Comparison of ENCODE assay signal across 8 cellular contexts in genomic region chr17:1627987-1628855, GRCh38. TPM values are rescaled to one million over a fixed set of nuclear protein-coding genes. Genes with fewer than 3 reads are reported as not detected.
DNase-seq lines count a peak whose midpoint lies in the region; ATAC-seq and TF ChIP-seq lines count a peak whose summit lies in the region.

Gene SLC43A2 (minus strand): TSS chr17:1628834. CDS start chr17:1627874, 960 bp downstream.

- CTCF ChIA-PET in activated CD4-positive, alpha-beta T cell treated with anti-CD3 and anti-CD28 coated beads for 36 hours (lab: Charles Lee): interaction anchor here (0.7 to 2.3 kb wide), 3 partner anchors 21 to 576 kb away, joined by 3 to 36 read pairs (median 3); no protein-coding TSS in a partner anchor

- H3K27me3 Mint-ChIP-seq in activated CD4-positive, alpha-beta T cell treated with anti-CD3 and anti-CD28 coated beads for 36 hours: peaks cover 12% of the 10 kb centered on the region

- H3K9ac ChIP-seq in colonic mucosa (ENCODE audit: low read depth in 2 of 2, low read length in 2 of 2): peak within 1 kb of the TSS; percentile 85 to 87

- no peaks in the 10 kb centered on the region for H3K9me3 Mint-ChIP-seq in activated CD4-positive, alpha-beta T cell treated with anti-CD3 and anti-CD28 coated beads for 36 hours (ENCODE audit: low read depth)

- H3K4me1 Mint-ChIP-seq in activated CD4-positive, alpha-beta T cell treated with anti-CD3 and anti-CD28 coated beads for 36 hours: peaks cover 7% of the 10 kb centered on the region

- no peak for TF ChIP-seq CTCF in colonic mucosa (IDR thresholded peaks at IDR 0.05)

- H3K4me1 ChIP-seq in colonic mucosa: peaks cover 4% of the 10 kb centered on the region

- peak within 1 kb of the TSS; percentile 85 for H3K4me3 ChIP-seq in colonic mucosa

- intact Hi-C loops in activated CD4-positive, alpha-beta T cell treated with anti-CD3 and anti-CD28 coated beads for 36 hours (cut with DNase I, micrococcal nuclease): loop anchor here (1.0 to 5.0 kb wide), 10 partner anchors 16 to 521 kb away; partner anchors contain the start of genes CRK (in 1 of the 2), INPP5K (in 1 of the 2), PITPNA (in 1 of the 2) and PRPF8 (in 1 of the 2)
- intact Hi-C loops in colonic mucosa (cut with DNase I): no loop called here

- H3K27ac ChIP-seq in colonic mucosa: peak within 1 kb of the TSS; percentile 94

- peak within 1 kb of the TSS; percentile 56 for H3K27ac Mint-ChIP-seq in activated CD4-positive, alpha-beta T cell treated with anti-CD3 and anti-CD28 coated beads for 36 hours

- no peaks in the 10 kb centered on the region for H3K9me3 ChIP-seq in colonic mucosa

- H3K27me3 ChIP-seq in colonic mucosa: no peaks in the 10 kb centered on the region

- no peaks in the 10 kb centered on the region for H3K36me3 Mint-ChIP-seq in activated CD4-positive, alpha-beta T cell treated with anti-CD3 and anti-CD28 coated beads for 36 hours (ENCODE audit: low read depth)

- POLR2A ChIA-PET in activated CD4-positive, alpha-beta T cell treated with anti-CD3 and anti-CD28 coated beads for 36 hours (lab: Charles Lee): interaction anchor here (0.5 to 0.6 kb wide), 2 partner anchors 20 to 228 kb away, joined by 4 to 5 read pairs; partner anchors contain the start of gene YWHAE

- H3K4me3 Mint-ChIP-seq in activated CD4-positive, alpha-beta T cell treated with anti-CD3 and anti-CD28 coated beads for 36 hours: peak within 1 kb of the TSS; percentile 76

- ATAC-seq in GM18519 (IDR thresholded peaks at IDR 0.05; ENCODE audit: low FRiP score, unreplicated experiment): peak; percentile 36
- ATAC-seq in HG03064 (IDR thresholded peaks at IDR 0.05; ENCODE audit: low read depth, unreplicated experiment): peak; percentile 55
- peak; percentile 79 for ATAC-seq in activated CD4-positive, alpha-beta T cell treated with anti-CD3 and anti-CD28 coated beads for 36 hours

- DNase-seq in A172 (ENCODE audit: low spot score) (peak; percentile 61), NCI-H345 (lab: John Stamatoyannopoulos, UW) (peak; percentile 74), colonic mucosa (peak; percentile 89), kidney tubule cell (ENCODE audit: low spot score) (peak; percentile 79)
- DNase-seq in activated CD4-positive, alpha-beta T cell treated with anti-CD3 and anti-CD28 coated beads for 36 hours: peak; percentile 86
- DNase-seq in stimulated activated CD4-positive, alpha-beta T cell treated with anti-CD3 and anti-CD28 coated beads, Interleukin-15, amount 100 ng/mL, for 24 hours: peak; percentile 84

- no peaks in the 10 kb centered on the region for H3K36me3 ChIP-seq in colonic mucosa

RNA-seq across cellular contexts. Expression of gene SLC43A2, which starts in this region (rescaled TPM):
- total RNA-seq in A172 (2014; rRNA removed; shearing (Covaris generic)): 6.5 and 8.0 TPM in 2 replicates
- 1 to 10 TPM in 1 of 2 experiments, under 1 TPM in 1; 0.76 to 1.1 TPM for total RNA-seq in activated CD4-positive, alpha-beta T cell treated with anti-CD3 and anti-CD28 coated beads for 36 hours
- total RNA-seq in colonic mucosa: 10 to 100 TPM; 29.3 to 38.7 TPM

Comparison
In these comparisons a context has a peak if more than half of its experiments do, and no peak if none do; other contexts are left out.
1. Peak in every context shown above with its lines: DNase-seq, ATAC-seq, H3K4me3 ChIP-seq and H3K27ac ChIP-seq.